7 cellular contexts compared by ENCODE assay signal in genomic region chr7:29035044-29035740, GRCh38.
A peak's percentile ranks its signal among the peaks of the same experiment; 100 is the strongest.
DNase-seq lines count a peak whose midpoint lies in the region; ATAC-seq and TF ChIP-seq lines count a peak whose summit lies in the region.

No MANE protein-coding gene starts in this region.

- no peak overlapping the region for H3K4me3 ChIP-seq in skeletal muscle cell (ENCODE audit: low read depth, low read length)
- H3K4me3 ChIP-seq in prostate gland: no peak overlapping the region

- H3K27ac ChIP-seq in prostate gland: no peak overlapping the region

- no peaks in the 10 kb centered on the region for H3K4me1 ChIP-seq in prostate gland (replicated peaks)

- H3K27me3 ChIP-seq in prostate gland (replicated peaks; ENCODE audit: insufficient read depth): no peaks in the 10 kb centered on the region

- 86% methylated on average over 8 of the region's 8 CpGs for WGBS in prostate gland

- H3K27ac Mint-ChIP-seq in T-helper 1 cell treated with Interleukin-12 subunit alpha and Interleukin-12 subunit beta and Interleukin-4 antibody, amounts not matched to agents 30 μg/mL and 1 μg/mL, for 36 hours: peak overlapping the region; percentile 90

- TF ChIP-seq CTCF in prostate gland (IDR thresholded peaks at IDR 0.05): no peak

- H3K9me3 ChIP-seq in prostate gland: no peaks in the 10 kb centered on the region

- peaks cover 33% of the 10 kb centered on the region for H3K4me1 Mint-ChIP-seq in T-helper 1 cell treated with Interleukin-12 subunit alpha and Interleukin-12 subunit beta and Interleukin-4 antibody, amounts not matched to agents 30 μg/mL and 1 μg/mL, for 36 hours (ENCODE audit: low read depth)

- H3K27me3 Mint-ChIP-seq in T-helper 1 cell treated with Interleukin-12 subunit alpha and Interleukin-12 subunit beta and Interleukin-4 antibody, amounts not matched to agents 30 μg/mL and 1 μg/mL, for 36 hours (ENCODE audit: low read depth): no peaks in the 10 kb centered on the region

- no peak for TF ChIP-seq POLR2A in prostate gland (IDR thresholded peaks at IDR 0.05)

- H3K4me3 Mint-ChIP-seq in T-helper 1 cell treated with Interleukin-12 subunit alpha and Interleukin-12 subunit beta and Interleukin-4 antibody, amounts not matched to agents 30 μg/mL and 1 μg/mL, for 36 hours: peak overlapping the region; percentile 63

- no peak for ATAC-seq in GM21390 (IDR thresholded peaks at IDR 0.05; ENCODE audit: unreplicated experiment)

- H3K9me3 Mint-ChIP-seq in T-helper 1 cell treated with Interleukin-12 subunit alpha and Interleukin-12 subunit beta and Interleukin-4 antibody, amounts not matched to agents 30 μg/mL and 1 μg/mL, for 36 hours: no peaks in the 10 kb centered on the region

- peaks cover 2% of the 10 kb centered on the region for H3K36me3 Mint-ChIP-seq in T-helper 1 cell treated with Interleukin-12 subunit alpha and Interleukin-12 subunit beta and Interleukin-4 antibody, amounts not matched to agents 30 μg/mL and 1 μg/mL, for 36 hours (ENCODE audit: low read depth)

- DNase-seq in HS-27A (ENCODE audit: low read depth): peak; percentile 36
- DNase-seq in fibroblast of peridontal ligament (ENCODE audit: extremely low read depth): peak; percentile 43
- peak; percentile 53 for DNase-seq in skeletal muscle cell (ENCODE audit: low read depth)
- DNase-seq in UCSD-AML1 (lab: John Stamatoyannopoulos, UW; ENCODE audit: unreplicated experiment): no peak
- no peak for DNase-seq in prostate gland (ENCODE audit: low spot score)

- no peaks in the 10 kb centered on the region for H3K36me3 ChIP-seq in prostate gland

- intact Hi-C loops in prostate gland (cut with DNase I): no loop called here

Comparison
In these comparisons a context has a peak if more than half of its experiments do, and no peak if none do; other contexts are left out.
1. DNase-seq: peak in HS-27A (single experiment), fibroblast of peridontal ligament (single experiment) and skeletal muscle cell (single experiment); none in UCSD-AML1 (single experiment) and prostate gland (single experiment).